ENCODE assay signal across 8 cellular contexts in genomic region chr22:39350803-39351688, GRCh38. TPM values are rescaled to one million over a fixed set of nuclear protein-coding genes. Genes with fewer than 3 reads are reported as not detected.
DNase-seq lines count a peak whose midpoint lies in the region; ATAC-seq and TF ChIP-seq lines count a peak whose summit lies in the region.

No MANE protein-coding gene starts in this region.

- H3K27me3 Mint-ChIP-seq in activated CD8-positive, alpha-beta T cell treated with anti-CD3 and anti-CD28 coated beads for 36 hours = peaks cover 10% of the 10 kb centered on the region
- no peaks in the 10 kb centered on the region for H3K27me3 Mint-ChIP-seq in stimulated activated memory B cell treated with anti-CD40 and anti-IgM and Interleukin-4, amounts not matched to agents 10 μg/mL and 1 μg/mL and 100 μg/mL, for 72 hours

- CTCF ChIA-PET in activated CD8-positive, alpha-beta T cell treated with anti-CD3 and anti-CD28 coated beads for 36 hours (lab: Charles Lee) = interaction anchor here (1.0 to 1.3 kb wide), 2 partner anchors 33 to 145 kb away, joined by 3 to 4 read pairs; no protein-coding TSS in a partner anchor

- H3K27ac Mint-ChIP-seq in activated CD8-positive, alpha-beta T cell treated with anti-CD3 and anti-CD28 coated beads for 36 hours = no peak overlapping the region
- H3K27ac Mint-ChIP-seq in stimulated activated memory B cell treated with anti-CD40 and anti-IgM and Interleukin-4, amounts not matched to agents 10 μg/mL and 1 μg/mL and 100 μg/mL, for 72 hours = peak overlapping the region; percentile 78

- peaks cover 3% of the 10 kb centered on the region for H4K20me1 ChIP-seq in hepatocyte (ENCODE audit: insufficient read depth, poor library complexity, severe bottlenecking)

- intact Hi-C loops in activated CD8-positive, alpha-beta T cell treated with anti-CD3 and anti-CD28 coated beads for 36 hours (cut with micrococcal nuclease) = no loop called here

- 73% methylated on average over 13 of the region's 13 CpGs for WGBS in hepatocyte (ENCODE audit: low lambda C conversion rate, missing lambda C conversion rate)

- H3K4me3 ChIP-seq in H7 (ENCODE audit: insufficient read depth, low read depth, low read length) = peak overlapping the region; percentile 76
- H3K4me3 ChIP-seq in hepatocyte = peak overlapping the region; percentile 80

- DNase-seq in H7 = peak; percentile 53
- no peak for DNase-seq in activated CD8-positive, alpha-beta T cell treated with anti-CD3 and anti-CD28 coated beads for 36 hours
- DNase-seq in hepatocyte (ENCODE audit: low spot score) = no peak
- no peak for DNase-seq in DMS53 treated with DMSO at 0.1 percent for 48 hours (lab: John Stamatoyannopoulos, UW; ENCODE audit: unreplicated experiment)

- no peaks in the 10 kb centered on the region for H3K27me3 ChIP-seq in H7 (ENCODE audit: control insufficient read depth, insufficient read depth, low read length)
- no peaks in the 10 kb centered on the region for H3K27me3 ChIP-seq in hepatocyte

- TF ChIP-seq CTCF in activated CD8-positive, alpha-beta T cell treated with anti-CD3 and anti-CD28 coated beads for 36 hours (IDR thresholded peaks at IDR 0.05) = no peak
- TF ChIP-seq CTCF in hepatocyte (IDR thresholded peaks at IDR 0.05; ENCODE audit: poor library complexity) = no peak

- no peaks in the 10 kb centered on the region for H3K36me3 Mint-ChIP-seq in activated CD8-positive, alpha-beta T cell treated with anti-CD3 and anti-CD28 coated beads for 36 hours (ENCODE audit: low read depth)
- H3K36me3 Mint-ChIP-seq in stimulated activated memory B cell treated with anti-CD40 and anti-IgM and Interleukin-4, amounts not matched to agents 10 μg/mL and 1 μg/mL and 100 μg/mL, for 72 hours = no peaks in the 10 kb centered on the region

- H3K4me2 ChIP-seq in hepatocyte = peak overlapping the region; percentile 95

- no peaks in the 10 kb centered on the region for H3K9me2 ChIP-seq in hepatocyte (replicated peaks; ENCODE audit: insufficient read depth)

- H3K79me2 ChIP-seq in hepatocyte = peaks cover 40% of the 10 kb centered on the region

- H3K9me3 Mint-ChIP-seq in activated CD8-positive, alpha-beta T cell treated with anti-CD3 and anti-CD28 coated beads for 36 hours = no peaks in the 10 kb centered on the region
- no peaks in the 10 kb centered on the region for H3K9me3 Mint-ChIP-seq in stimulated activated memory B cell treated with anti-CD40 and anti-IgM and Interleukin-4, amounts not matched to agents 10 μg/mL and 1 μg/mL and 100 μg/mL, for 72 hours

- peaks cover 17% of the 10 kb centered on the region for H3K4me1 ChIP-seq in hepatocyte (ENCODE audit: insufficient read depth)

- H2AFZ ChIP-seq in hepatocyte = no peak overlapping the region

- peak overlapping the region; percentile 66 for H3K27ac ChIP-seq in hepatocyte

- no peaks in the 10 kb centered on the region for H3K9me3 ChIP-seq in hepatocyte (ENCODE audit: low read depth)

- H3K4me1 Mint-ChIP-seq in activated CD8-positive, alpha-beta T cell treated with anti-CD3 and anti-CD28 coated beads for 36 hours (ENCODE audit: low read depth) = peaks cover 11% of the 10 kb centered on the region
- H3K4me1 Mint-ChIP-seq in stimulated activated memory B cell treated with anti-CD40 and anti-IgM and Interleukin-4, amounts not matched to agents 10 μg/mL and 1 μg/mL and 100 μg/mL, for 72 hours = peaks cover 34% of the 10 kb centered on the region

- H3K36me3 ChIP-seq in H7 (replicated peaks; ENCODE audit: control insufficient read depth, insufficient read depth, low read length) (no peaks in the 10 kb centered on the region), hepatocyte (replicated peaks; ENCODE audit: insufficient read depth, low read depth) (no peaks in the 10 kb centered on the region)

- POLR2A ChIA-PET in activated CD8-positive, alpha-beta T cell treated with anti-CD3 and anti-CD28 coated beads for 36 hours (lab: Charles Lee) = interaction anchor here (1.0 to 1.4 kb wide), 3 partner anchors 32 to 170 kb away, joined by 3 to 7 read pairs (median 4); partner anchors contain the start of gene RPL3

- ATAC-seq in activated CD8-positive, alpha-beta T cell treated with anti-CD3 and anti-CD28 coated beads for 36 hours = no peak
- ATAC-seq in stimulated activated memory B cell treated with anti-CD40 and anti-IgM and Interleukin-4, amounts not matched to agents 10 μg/mL and 1 μg/mL and 100 μg/mL, for 72 hours = peak; percentile 54
- ATAC-seq in HG03025 (IDR thresholded peaks at IDR 0.05; ENCODE audit: low FRiP score, unreplicated experiment) (no peak), HG03457 (IDR thresholded peaks at IDR 0.05; ENCODE audit: unreplicated experiment) (no peak), HG03565 (IDR thresholded peaks at IDR 0.05; ENCODE audit: unreplicated experiment) (no peak)

- H3K4me3 Mint-ChIP-seq in activated CD8-positive, alpha-beta T cell treated with anti-CD3 and anti-CD28 coated beads for 36 hours = peak overlapping the region; percentile 61
- H3K4me3 Mint-ChIP-seq in stimulated activated memory B cell treated with anti-CD40 and anti-IgM and Interleukin-4, amounts not matched to agents 10 μg/mL and 1 μg/mL and 100 μg/mL, for 72 hours = peak overlapping the region; percentile 73

RNA-seq across cellular contexts. Expression of gene SYNGR1, which starts 1.3 kb away (rescaled TPM):
- 24.4 and 37.9 TPM in 2 replicates for total RNA-seq in H7 (2014; rRNA removed; shearing (Covaris generic))
- total RNA-seq in activated CD8-positive, alpha-beta T cell treated with anti-CD3 and anti-CD28 coated beads for 36 hours = 1 to 10 TPM; 2.4 to 3.8 TPM
- total RNA-seq in hepatocyte = 15.8 and 23.1 TPM in 2 replicates
- 58.8 and 92.7 TPM in 2 replicates for polyA plus RNA-seq in hepatocyte

RNA-seq across cellular contexts. Expression of gene RPL3, which starts 31.6 kb away (rescaled TPM):
- total RNA-seq in H7 (2014; rRNA removed; shearing (Covaris generic)) = 3,029 and 3,176 TPM in 2 replicates
- total RNA-seq in activated CD8-positive, alpha-beta T cell treated with anti-CD3 and anti-CD28 coated beads for 36 hours = 1,000 to 10,000 TPM; 3,563 to 3,599 TPM
- total RNA-seq in hepatocyte = 2,461 and 2,819 TPM in 2 replicates
- polyA plus RNA-seq in hepatocyte = 1,044 and 1,068 TPM in 2 replicates

RNA-seq across cellular contexts. Expression of gene TAB1, which starts 48.5 kb away (rescaled TPM):
- 27.1 and 33.4 TPM in 2 replicates for total RNA-seq in H7 (2014; rRNA removed; shearing (Covaris generic))
- total RNA-seq in activated CD8-positive, alpha-beta T cell treated with anti-CD3 and anti-CD28 coated beads for 36 hours = 10 to 100 TPM; 21.6 to 22.8 TPM
- total RNA-seq in hepatocyte = 13.3 and 14.0 TPM in 2 replicates
- polyA plus RNA-seq in hepatocyte = 8.6 and 10.7 TPM in 2 replicates
